15 cellular contexts compared by ENCODE assay signal in the genomic region with DNA sequence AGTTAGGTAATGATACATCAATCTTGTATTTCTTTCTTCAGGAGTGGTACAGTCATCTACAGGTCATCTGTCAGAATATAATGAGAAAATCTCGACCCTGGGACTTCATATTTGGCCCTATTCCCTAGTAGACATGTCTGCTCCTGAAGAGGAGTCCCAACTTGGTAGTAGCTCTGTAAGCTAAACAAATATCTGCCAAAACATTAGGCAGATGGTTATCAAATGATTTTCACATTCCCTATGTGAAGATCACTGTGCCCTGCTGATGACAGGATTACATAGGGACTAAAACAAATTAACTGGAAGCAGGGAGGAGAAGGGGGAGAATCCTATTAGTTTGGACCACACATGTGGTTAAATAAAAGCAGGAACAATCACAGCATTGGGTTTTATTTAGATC.
A peak's percentile ranks its signal among the peaks of the same experiment; 100 is the strongest.
DNase-seq lines count a peak whose midpoint lies in the region; FAIRE-seq and TF ChIP-seq lines count a peak whose summit lies in the region.
"Had no signal": no experiment of that assay in that cellular context is flagged by ENCODE, and none has a peak within 500 bp of the region (broad histone marks: within the 10 kb centered on the region; RNA-seq: fewer than 3 reads in every experiment).

No MANE protein-coding gene starts in this region.

- H3K36me3 ChIP-seq in bronchial epithelial cell (ENCODE audit: control insufficient read depth, insufficient read depth, low read length) (no peaks in the 10 kb centered on the region), right atrium auricular region (no peaks in the 10 kb centered on the region)

- intact Hi-C loops in activated CD4-positive, alpha-beta T cell treated with anti-CD3 and anti-CD28 coated beads, Interleukin-2, amount 10 ng/mL, durations not matched to agents 24 days and 14 days (cut with micrococcal nuclease): no loop called here

- no peak for TF ChIP-seq CTCF in bronchial epithelial cell (IDR thresholded peaks at IDR 0.05; ENCODE audit: insufficient read depth, low read length, severe bottlenecking)
- TF ChIP-seq CTCF in right atrium auricular region (IDR thresholded peaks at IDR 0.05): no peak

- no peaks in the 10 kb centered on the region for H3K9me3 Mint-ChIP-seq in activated CD4-positive, alpha-beta T cell treated with anti-CD3 and anti-CD28 coated beads, Interleukin-2, amount 10 ng/mL, durations not matched to agents 24 days and 14 days
- H3K9me3 Mint-ChIP-seq: GM23338 had no signal

- H3K27me3 ChIP-seq in bronchial epithelial cell (ENCODE audit: control insufficient read depth, insufficient read depth, low read length) (peaks cover 1% of the 10 kb centered on the region), right atrium auricular region (no peaks in the 10 kb centered on the region)

- DNase-seq in DMS79 (lab: John Stamatoyannopoulos, UW) (peak; percentile 38), NCI-H2081 treated with DMSO at 0.1 percent for 48 hours (lab: John Stamatoyannopoulos, UW) (peak; percentile 92), NCI-H82 treated with DMSO at 0.1 percent for 48 hours (lab: John Stamatoyannopoulos, UW; ENCODE audit: unreplicated experiment) (peak; percentile 91), bronchial epithelial cell (ENCODE audit: low read depth) (peak; percentile 78), LoVo (ENCODE audit: low spot score) (no peak), right atrium auricular region (ENCODE audit: low spot score) (no peak)
- DNase-seq in activated CD4-positive, alpha-beta T cell treated with anti-CD3 and anti-CD28 coated beads, Interleukin-2, amount 10 ng/mL, durations not matched to agents 24 days and 14 days: no peak
- DNase-seq: AML-193, Caco-2, GF-D8, NCI-H187 treated with DMSO at 0.1 percent for 48 hours, NCI-H226, T-helper 1 cell had no signal

- H3K4me1 ChIP-seq in right atrium auricular region: no peaks in the 10 kb centered on the region
- H3K4me1 ChIP-seq: Caco-2 had no signal

- no peak for FAIRE-seq in bronchial epithelial cell (lab: Jason Lieb, UNC)

- no peak overlapping the region for H3K27ac ChIP-seq in right atrium auricular region
- H3K27ac ChIP-seq: HL-60 had no signal

- peaks cover 0 to 2% of the 10 kb centered on the region in 2 donors for H3K9me3 ChIP-seq in right atrium auricular region
- H3K9me3 ChIP-seq: Caco-2 had no signal

- H3K36me3 Mint-ChIP-seq in activated CD4-positive, alpha-beta T cell treated with anti-CD3 and anti-CD28 coated beads, Interleukin-2, amount 10 ng/mL, durations not matched to agents 24 days and 14 days (ENCODE audit: low read depth): no peaks in the 10 kb centered on the region

- no peak overlapping the region for H3K4me3 Mint-ChIP-seq in activated CD4-positive, alpha-beta T cell treated with anti-CD3 and anti-CD28 coated beads, Interleukin-2, amount 10 ng/mL, durations not matched to agents 24 days and 14 days
- H3K4me3 Mint-ChIP-seq: GM23338 had no signal

- H3K4me3 ChIP-seq in bronchial epithelial cell (ENCODE audit: low read depth, low read length): no peak overlapping the region
- H3K4me3 ChIP-seq in right atrium auricular region: no peak overlapping the region
- H3K4me3 ChIP-seq: GM23338 had no signal

- H3K27ac Mint-ChIP-seq in activated CD4-positive, alpha-beta T cell treated with anti-CD3 and anti-CD28 coated beads, Interleukin-2, amount 10 ng/mL, durations not matched to agents 24 days and 14 days: no peak overlapping the region
- H3K27ac Mint-ChIP-seq: GM23338 had no signal

- no peaks in the 10 kb centered on the region for H3K4me1 Mint-ChIP-seq in activated CD4-positive, alpha-beta T cell treated with anti-CD3 and anti-CD28 coated beads, Interleukin-2, amount 10 ng/mL, durations not matched to agents 24 days and 14 days

- no peaks in the 10 kb centered on the region for H3K27me3 Mint-ChIP-seq in activated CD4-positive, alpha-beta T cell treated with anti-CD3 and anti-CD28 coated beads, Interleukin-2, amount 10 ng/mL, durations not matched to agents 24 days and 14 days

Comparison
In these comparisons a context has a peak if more than half of its experiments do, and no peak if none do; other contexts are left out.
1. DNase-seq: peak in DMS79 (single experiment), NCI-H2081 treated with DMSO at 0.1 percent for 48 hours (single experiment), NCI-H82 treated with DMSO at 0.1 percent for 48 hours (single experiment) and bronchial epithelial cell (single experiment); none in activated CD4-positive, alpha-beta T cell treated with anti-CD3 and anti-CD28 coated beads, Interleukin-2, amount 10 ng/mL, durations not matched to agents 24 days and 14 days (single experiment), LoVo (single experiment) and right atrium auricular region (single experiment).